Comparison of ENCODE assay signal across 13 cellular contexts in the genomic region with DNA sequence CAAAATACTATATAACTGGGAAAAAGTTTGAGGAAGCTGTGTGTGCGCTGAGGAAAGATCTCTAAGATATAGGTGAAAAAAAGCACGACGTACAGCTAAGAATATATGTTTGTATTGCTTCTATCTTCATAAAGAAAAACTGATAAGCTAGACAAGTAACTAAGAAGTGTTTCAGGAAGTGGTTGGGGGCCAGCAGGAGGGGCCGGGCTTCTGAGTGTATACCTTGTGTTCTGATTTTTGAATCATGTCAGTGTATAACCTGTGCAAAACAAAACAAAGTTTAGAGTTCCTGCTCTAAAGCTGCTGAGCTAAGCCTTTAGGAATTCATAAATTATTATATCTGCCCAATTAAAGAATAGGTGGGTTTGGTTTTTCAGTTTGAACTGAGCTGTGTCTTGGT. TPM values are rescaled to one million over a fixed set of nuclear protein-coding genes. Genes with fewer than 3 reads are reported as not detected.
DNase-seq lines count a peak whose midpoint lies in the region; ATAC-seq, FAIRE-seq and TF ChIP-seq lines count a peak whose summit lies in the region.
"Had no signal": no experiment of that assay in that cellular context is flagged by ENCODE, and none has a peak within 500 bp of the region (broad histone marks: within the 10 kb centered on the region; RNA-seq: fewer than 3 reads in every experiment).

No MANE protein-coding gene starts in this region.

- H3K27me3 Mint-ChIP-seq in CD4-positive, alpha-beta memory T cell: no peaks in the 10 kb centered on the region
- peaks cover 0 to 4% (median 2%) of the 10 kb centered on the region in 3 donors for H3K27me3 Mint-ChIP-seq in immature natural killer cell (ENCODE audit: low read depth in 3 of 3)
- H3K27me3 Mint-ChIP-seq: progenitor cell of endocrine pancreas had no signal

- peak overlapping the region; percentile 46 to 54 for H3K4me3 ChIP-seq in CD4-positive, alpha-beta memory T cell (ENCODE audit: low read length in 2 of 2)
- no peak overlapping the region for H3K4me3 ChIP-seq in MM.1S (ENCODE audit: low read length)
- H3K4me3 ChIP-seq: MG63 had no signal

- TF ChIP-seq CTCF in MM.1S (IDR thresholded peaks at IDR 0.05; ENCODE audit: low read length): no peak

- H3K27ac ChIP-seq in CD4-positive, alpha-beta memory T cell (ENCODE audit: low read depth, low read length): peak overlapping the region; percentile 57
- no peak overlapping the region for H3K27ac ChIP-seq in MM.1S (ENCODE audit: low read length)

- no peak overlapping the region for H3K9ac ChIP-seq in MM.1S (ENCODE audit: low read length)

- no peaks in the 10 kb centered on the region for H3K36me3 ChIP-seq in CD4-positive, alpha-beta memory T cell (ENCODE audit: insufficient read depth, low read length)
- H3K36me3 ChIP-seq in MM.1S (replicated peaks; ENCODE audit: insufficient read depth, low read length): no peaks in the 10 kb centered on the region
- H3K36me3 ChIP-seq: MG63 had no signal

- POLR2A ChIA-PET in CD4-positive, alpha-beta memory T cell (lab: Charles Lee; ENCODE audit: partially characterized antibody): interaction anchor here (0.7 to 9.7 kb wide), 14 partner anchors 8 to 425 kb away, joined by 3 to 173 read pairs (median 4); a partner anchor contains a TSS

- H3K9me3 Mint-ChIP-seq in CD4-positive, alpha-beta memory T cell: no peaks in the 10 kb centered on the region
- no peaks in the 10 kb centered on the region for H3K9me3 Mint-ChIP-seq in immature natural killer cell

- ATAC-seq in HG03520 (IDR thresholded peaks at IDR 0.05; ENCODE audit: unreplicated experiment) (no peak), HG02588 (IDR thresholded peaks at IDR 0.05; ENCODE audit: unreplicated experiment) (no peak)

- H3K79me2 ChIP-seq in MM.1S (ENCODE audit: low read length): no peaks in the 10 kb centered on the region

- H2AFZ ChIP-seq in MM.1S (ENCODE audit: low read length): no peak overlapping the region

- peaks cover 41 to 68% (median 50%) of the 10 kb centered on the region in 4 donors for H3K4me1 Mint-ChIP-seq in CD4-positive, alpha-beta memory T cell
- peaks cover 55% of the 10 kb centered on the region in 2 donors for H3K4me1 Mint-ChIP-seq in immature natural killer cell

- no peaks in the 10 kb centered on the region for H3K9me2 ChIP-seq in MM.1S (replicated peaks; ENCODE audit: insufficient read depth, low read length)

- H3K36me3 Mint-ChIP-seq in CD4-positive, alpha-beta memory T cell: peaks cover 6 to 8% of the 10 kb centered on the region in 2 donors
- peaks cover 4 to 8% (median 5%) of the 10 kb centered on the region in 3 donors for H3K36me3 Mint-ChIP-seq in immature natural killer cell

- H3K27ac Mint-ChIP-seq in CD4-positive, alpha-beta memory T cell: peak overlapping the region; percentile 78 to 95 (median 93)
- H3K27ac Mint-ChIP-seq in immature natural killer cell: peak overlapping the region; percentile 79 to 95 (median 84)
- H3K27ac Mint-ChIP-seq: progenitor cell of endocrine pancreas had no signal

- no peaks in the 10 kb centered on the region for H3K27me3 ChIP-seq in CD4-positive, alpha-beta memory T cell (ENCODE audit: insufficient read depth, low read length)
- H3K27me3 ChIP-seq in MM.1S (replicated peaks; ENCODE audit: insufficient read depth, low read length): no peaks in the 10 kb centered on the region
- H3K27me3 ChIP-seq: MG63 had no signal

- H3F3A ChIP-seq in MM.1S (ENCODE audit: insufficient read depth, low read length): no peaks in the 10 kb centered on the region

- no peaks in the 10 kb centered on the region for H3K9me3 ChIP-seq in CD4-positive, alpha-beta memory T cell (ENCODE audit: control insufficient read depth in 1 of 2, low read length in 2 of 2)
- no peaks in the 10 kb centered on the region for H3K9me3 ChIP-seq in MM.1S (replicated peaks; ENCODE audit: insufficient read depth, low read length)
- H3K9me3 ChIP-seq: MG63 had no signal

- intact Hi-C loops in CD4-positive, alpha-beta memory T cell (cut with micrococcal nuclease): loop anchor here (1.0 to 10.0 kb wide), 6 partner anchors 8 to 1756 kb away; a partner anchor contains a TSS

- peaks cover 45% of the 10 kb centered on the region for H3K4me1 ChIP-seq in CD4-positive, alpha-beta memory T cell (ENCODE audit: insufficient read depth, low read length)
- H3K4me1 ChIP-seq in MM.1S (ENCODE audit: low read length): no peaks in the 10 kb centered on the region

- H3K4me2 ChIP-seq in MM.1S (ENCODE audit: low read depth, low read length): no peak overlapping the region

- H3K4me3 Mint-ChIP-seq in CD4-positive, alpha-beta memory T cell: peak overlapping the region; percentile 78 to 92 (median 90)
- H3K4me3 Mint-ChIP-seq in immature natural killer cell: peak overlapping the region; percentile 69 to 94 (median 90)

- FAIRE-seq in urothelium cell line (lab: Jason Lieb, UNC): no peak

- CTCF ChIA-PET in CD4-positive, alpha-beta memory T cell (lab: Charles Lee; ENCODE audit: partially characterized antibody): interaction anchor here (0.5 to 14.4 kb wide), 34 partner anchors 8 to 465 kb away, joined by 3 to 669 read pairs (median 6); a partner anchor contains a TSS

- DNase-seq in CD4-positive, alpha-beta memory T cell: peak; percentile 49 to 81 (median 59)
- peak; percentile 54 for DNase-seq in OCI-M1 (lab: John Stamatoyannopoulos, UW)
- peak; percentile 44 to 48 for DNase-seq in activated T-cell treated with anti-CD3 and anti-CD28 coated beads, Interleukin-2, amount 50 U/mL, for 48 hours
- peak in 2 of 3 donors; percentile 23 to 28 for DNase-seq in immature natural killer cell
- no peak for DNase-seq in urothelium cell line (ENCODE audit: low spot score)
- DNase-seq in MM.1S: no peak
- DNase-seq: MG63 had no signal

- no peaks in the 10 kb centered on the region for H4K20me1 ChIP-seq in MM.1S (ENCODE audit: insufficient read depth, low read length)

RNA-seq across cellular contexts. Expression of a gene that starts 7.9 kb away (rescaled TPM):
- 10 to 100 TPM; 35.5 to 36.6 TPM for total RNA-seq in CD4-positive, alpha-beta memory T cell
- polyA plus RNA-seq in CD4-positive, alpha-beta memory T cell: 10 to 100 TPM; 40.8 to 63.3 TPM
- polyA plus RNA-seq in immature natural killer cell: 10 to 100 TPM; 37.9 to 61.4 (median 55.1) TPM

RNA-seq across cellular contexts. Expression of a gene that starts 28.7 kb away (rescaled TPM):
- total RNA-seq in CD4-positive, alpha-beta memory T cell: not detected
- polyA plus RNA-seq in CD4-positive, alpha-beta memory T cell: under 1 TPM in 1 of 2 donors, not detected in 1; 0.11 TPM
- not detected for polyA plus RNA-seq in immature natural killer cell
- total RNA-seq: chondrocyte; fibroblast of lung; T-helper 1 cell treated with Interleukin-12 subunit alpha and Interleukin-12 subunit beta and Interleukin-4 antibody, amounts not matched to agents 30 ng/mL and 1 ng/mL, for 36 hours had no signal
- polyA plus RNA-seq: fibroblast of lung had no signal

RNA-seq across cellular contexts. Expression of a gene that starts 31.5 kb away (rescaled TPM):
- total RNA-seq in CD4-positive, alpha-beta memory T cell: not detected
- not detected for polyA plus RNA-seq in CD4-positive, alpha-beta memory T cell
- polyA plus RNA-seq in immature natural killer cell: not detected
- total RNA-seq: T-helper 1 cell treated with Interleukin-12 subunit alpha and Interleukin-12 subunit beta and Interleukin-4 antibody, amounts not matched to agents 30 ng/mL and 1 ng/mL, for 36 hours had no signal

Comparison
In these comparisons a context has a peak if more than half of its experiments do, and no peak if none do; other contexts are left out.
1. DNase-seq: peak in CD4-positive, alpha-beta memory T cell (5 of 5), OCI-M1 (single experiment), activated T-cell treated with anti-CD3 and anti-CD28 coated beads, Interleukin-2, amount 50 U/mL, for 48 hours (2 of 2) and immature natural killer cell (2 of 3); none in urothelium cell line (single experiment) and MM.1S (single experiment).